In the genomic region with DNA sequence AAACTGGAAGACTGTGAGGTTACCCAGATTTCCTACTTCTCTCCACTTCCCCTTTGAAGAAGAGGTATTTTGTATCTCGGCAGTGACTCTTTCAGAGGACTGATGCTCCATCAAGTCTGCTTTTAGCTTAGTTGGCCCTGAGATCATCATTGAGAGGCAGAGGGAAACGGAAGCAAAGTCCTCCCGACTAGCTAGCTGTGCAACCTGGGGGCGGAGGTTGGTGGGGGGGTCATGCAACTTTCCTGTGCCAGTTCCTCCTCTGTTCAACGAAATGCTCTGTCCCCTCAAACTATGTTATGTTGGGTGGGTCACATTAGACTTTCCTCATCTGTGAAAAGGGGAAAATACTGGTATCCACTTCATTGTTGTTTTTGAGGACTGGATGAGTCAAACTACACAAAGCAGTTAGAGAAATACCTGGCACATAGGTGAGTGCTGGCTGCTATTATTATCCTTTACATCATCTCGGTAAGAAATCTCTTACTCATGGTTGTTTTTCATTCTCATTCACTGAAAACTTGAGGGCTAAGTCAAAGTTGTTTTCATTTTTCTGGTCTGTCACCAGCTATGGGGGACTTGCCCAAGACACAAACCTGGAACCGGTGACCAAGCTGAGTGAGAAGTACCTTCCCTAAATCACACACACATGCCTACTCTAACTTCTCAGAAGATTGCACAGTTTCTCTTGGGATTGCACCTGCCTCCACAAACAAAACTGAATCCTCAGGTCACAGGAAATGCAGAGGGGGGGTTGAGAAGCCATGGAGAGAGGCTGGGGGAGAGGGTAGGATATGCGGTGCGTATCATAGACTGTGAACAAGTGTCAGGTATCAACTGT, we compare ENCODE assay signal across 13 cellular contexts.
DNase-seq lines count a peak whose midpoint lies in the region; ATAC-seq, FAIRE-seq and TF ChIP-seq lines count a peak whose summit lies in the region.
"Had no signal": no experiment of that assay in that cellular context is flagged by ENCODE, and none has a peak within 500 bp of the region (broad histone marks: within the 10 kb centered on the region; RNA-seq: fewer than 3 reads in every experiment).

No MANE protein-coding gene starts in this region.

- ATAC-seq in activated CD4-positive, alpha-beta T cell treated with anti-CD3 and anti-CD28 coated beads for 36 hours, result peak; percentile 88
- ATAC-seq in GM21825 (IDR thresholded peaks at IDR 0.05; ENCODE audit: unreplicated experiment), result peak; percentile 51
- ATAC-seq in GM21447 (IDR thresholded peaks at IDR 0.05; ENCODE audit: unreplicated experiment), result no peak
- no peak for ATAC-seq in GM19023 (IDR thresholded peaks at IDR 0.05; ENCODE audit: unreplicated experiment)
- ATAC-seq: HCT116 had no signal

- 79% methylated on average over 9 of the region's 9 CpGs for WGBS in prostate gland

- no peak for TF ChIP-seq CTCF in prostate gland (IDR thresholded peaks at IDR 0.05)

- TF ChIP-seq POLR2A in prostate gland (IDR thresholded peaks at IDR 0.05), result no peak

- no peaks in the 10 kb centered on the region for H3K36me3 ChIP-seq in SJSA1
- H3K36me3 ChIP-seq in prostate gland, result no peaks in the 10 kb centered on the region

- peaks cover 30% of the 10 kb centered on the region for H3K27me3 Mint-ChIP-seq in activated CD4-positive, alpha-beta T cell treated with anti-CD3 and anti-CD28 coated beads for 36 hours

- POLR2A ChIA-PET in activated CD4-positive, alpha-beta T cell treated with anti-CD3 and anti-CD28 coated beads for 36 hours (lab: Charles Lee), result interaction anchor here (0.5 kb wide), 1 partner anchor 645 kb away, joined by 3 read pairs; no protein-coding TSS in a partner anchor

- H3K4me1 Mint-ChIP-seq in activated CD4-positive, alpha-beta T cell treated with anti-CD3 and anti-CD28 coated beads for 36 hours, result peaks cover 26% of the 10 kb centered on the region

- H3K27ac Mint-ChIP-seq in activated CD4-positive, alpha-beta T cell treated with anti-CD3 and anti-CD28 coated beads for 36 hours, result peak overlapping the region; percentile 82

- no peaks in the 10 kb centered on the region for H3K9me3 ChIP-seq in SJSA1 (replicated peaks)
- no peaks in the 10 kb centered on the region for H3K9me3 ChIP-seq in prostate gland

- intact Hi-C loops in activated CD4-positive, alpha-beta T cell treated with anti-CD3 and anti-CD28 coated beads for 36 hours (cut with DNase I, micrococcal nuclease), result loop anchor here (1.0 to 5.0 kb wide), 6 partner anchors 130 to 770 kb away; partner anchors contain the start of genes ARHGAP29 (in 2 of the 2), ABCD3 (in 1 of the 2) and GCLM (in 1 of the 2)
- intact Hi-C loops in prostate gland (cut with DNase I), result no loop called here

- DNase-seq in activated CD4-positive, alpha-beta T cell treated with anti-CD3 and anti-CD28 coated beads for 36 hours, result peak; percentile 66
- no peak for DNase-seq in activated CD4-positive, alpha-beta T cell treated with anti-CD3 and anti-CD28 coated beads for 4 hours
- DNase-seq in SJSA1 (ENCODE audit: low read depth in 1 of 2, low spot score in 2 of 2), result no peak
- DNase-seq in prostate gland (ENCODE audit: low spot score), result no peak
- no peak for DNase-seq in RCC 7860 (ENCODE audit: low spot score)
- DNase-seq: anterior cingulate cortex, NCI-H1048 had no signal

- no peaks in the 10 kb centered on the region for H3K36me3 Mint-ChIP-seq in activated CD4-positive, alpha-beta T cell treated with anti-CD3 and anti-CD28 coated beads for 36 hours (ENCODE audit: low read depth)

- no peak for FAIRE-seq in RCC 7860 (lab: Jason Lieb, UNC)
- FAIRE-seq: A204.1 had no signal

- H3K4me3 ChIP-seq in SJSA1 (no peak overlapping the region), prostate gland (no peak overlapping the region)
- H3K4me3 ChIP-seq: skin epidermis had no signal

- H3K4me1 ChIP-seq in SJSA1 (replicated peaks) (peaks cover 51% of the 10 kb centered on the region), prostate gland (replicated peaks) (peaks cover 17% of the 10 kb centered on the region)

- H3K4me3 Mint-ChIP-seq in activated CD4-positive, alpha-beta T cell treated with anti-CD3 and anti-CD28 coated beads for 36 hours, result peak overlapping the region; percentile 14

- H3K9me3 Mint-ChIP-seq in activated CD4-positive, alpha-beta T cell treated with anti-CD3 and anti-CD28 coated beads for 36 hours (ENCODE audit: low read depth), result no peaks in the 10 kb centered on the region

- H3K27me3 ChIP-seq in SJSA1 (replicated peaks), result no peaks in the 10 kb centered on the region
- no peaks in the 10 kb centered on the region for H3K27me3 ChIP-seq in prostate gland (replicated peaks; ENCODE audit: insufficient read depth)

- CTCF ChIA-PET in activated CD4-positive, alpha-beta T cell treated with anti-CD3 and anti-CD28 coated beads for 36 hours (lab: Charles Lee), result interaction anchor here (0.6 to 7.2 kb wide), 18 partner anchors 8 to 768 kb away, joined by 3 to 59 read pairs (median 4); no protein-coding TSS in a partner anchor

- peak overlapping the region; percentile 59 for H3K27ac ChIP-seq in SJSA1
- H3K27ac ChIP-seq in prostate gland, result peak overlapping the region; percentile 23 to 76

Comparison
In these comparisons a context has a peak if more than half of its experiments do, and no peak if none do; other contexts are left out.
1. ATAC-seq: peak in activated CD4-positive, alpha-beta T cell treated with anti-CD3 and anti-CD28 coated beads for 36 hours (single experiment) and GM21825 (single experiment); none in GM21447 (single experiment) and GM19023 (single experiment).